Comparison of ENCODE assay signal across 8 cellular contexts in the genomic region with DNA sequence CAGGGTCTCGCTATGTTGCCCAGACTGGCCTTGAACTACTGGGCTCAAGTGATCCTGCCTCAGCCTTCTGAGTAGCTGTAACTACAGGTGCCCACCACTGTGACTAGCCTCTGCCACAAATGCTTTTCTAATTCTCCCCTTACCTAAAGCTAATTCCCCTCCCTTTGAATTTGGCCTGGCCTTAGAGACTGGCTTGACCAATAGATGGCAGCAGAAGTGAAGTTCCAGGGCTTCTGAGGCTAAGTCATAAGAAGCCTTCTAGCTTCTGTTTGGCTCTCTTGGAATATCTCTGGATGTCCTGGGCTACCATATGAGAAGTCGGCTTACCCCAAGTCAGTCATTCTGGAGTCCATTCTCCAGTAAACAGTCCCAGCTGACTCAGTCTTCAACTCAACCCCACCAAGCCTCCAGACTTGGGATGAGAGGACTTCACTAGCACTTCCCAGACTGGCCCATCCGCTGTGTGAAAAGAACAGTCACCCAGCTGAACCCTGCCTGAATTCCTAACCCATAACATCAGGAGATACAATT.
DNase-seq lines count a peak whose midpoint lies in the region; ATAC-seq, FAIRE-seq and TF ChIP-seq lines count a peak whose summit lies in the region.

No MANE protein-coding gene starts in this region.

- H3K27me3 ChIP-seq in bronchial epithelial cell (ENCODE audit: control insufficient read depth, insufficient read depth, low read length) (no peaks in the 10 kb centered on the region), lower lobe of right lung (ENCODE audit: low read depth) (no peaks in the 10 kb centered on the region)

- no peaks in the 10 kb centered on the region for H3K9me3 ChIP-seq in lower lobe of right lung

- H3K36me3 ChIP-seq in bronchial epithelial cell (ENCODE audit: control insufficient read depth, insufficient read depth, low read length), result no peaks in the 10 kb centered on the region
- no peaks in the 10 kb centered on the region for H3K36me3 ChIP-seq in lower lobe of right lung

- H3K4me3 ChIP-seq in bronchial epithelial cell (ENCODE audit: low read depth, low read length), result no peak overlapping the region
- H3K4me3 ChIP-seq in lower lobe of right lung, result no peak overlapping the region

- no peaks in the 10 kb centered on the region for H3K4me1 ChIP-seq in lower lobe of right lung

- TF ChIP-seq CTCF in bronchial epithelial cell (IDR thresholded peaks at IDR 0.05; ENCODE audit: insufficient read depth, low read length, severe bottlenecking) (peak; percentile 58), lower lobe of right lung (IDR thresholded peaks at IDR 0.05) (peak; percentile 45)

- ATAC-seq in HG02678 (IDR thresholded peaks at IDR 0.05; ENCODE audit: unreplicated experiment) (peak; percentile 52), lower lobe of right lung (peak; percentile 63 to 76), GM21723 (IDR thresholded peaks at IDR 0.05; ENCODE audit: unreplicated experiment) (no peak), HG02884 (IDR thresholded peaks at IDR 0.05; ENCODE audit: unreplicated experiment) (no peak)

- H3K27ac ChIP-seq in lower lobe of right lung, result no peak overlapping the region

- DNase-seq in GDM1 (lab: John Stamatoyannopoulos, UW) (peak; percentile 56), NCI-H524 treated with DMSO at 0.1 percent for 48 hours (lab: John Stamatoyannopoulos, UW) (peak; percentile 82), bronchial epithelial cell (ENCODE audit: low read depth) (peak; percentile 54), lower lobe of right lung (no peak)
- no peak for DNase-seq in activated CD8-positive, alpha-beta memory T cell treated with anti-CD3 and anti-CD28 coated beads, Interleukin-2, amount 50 U/mL, for 4 hours

- no peak for FAIRE-seq in bronchial epithelial cell (lab: Jason Lieb, UNC)

- intact Hi-C loops in lower lobe of right lung (cut with DNase I), result no loop called here

Comparison
In these comparisons a context has a peak if more than half of its experiments do, and no peak if none do; other contexts are left out.
1. DNase-seq: peak in GDM1 (single experiment), NCI-H524 treated with DMSO at 0.1 percent for 48 hours (single experiment) and bronchial epithelial cell (single experiment); none in lower lobe of right lung (single experiment) and activated CD8-positive, alpha-beta memory T cell treated with anti-CD3 and anti-CD28 coated beads, Interleukin-2, amount 50 U/mL, for 4 hours (single experiment).
2. ATAC-seq: peak in HG02678 (single experiment) and lower lobe of right lung (2 of 2); none in GM21723 (single experiment) and HG02884 (single experiment).